ENCODE assay signal across 27 cellular contexts in genomic region chr12:94416613-94417012, GRCh38.
"Had no signal": no experiment of that assay in that cellular context is flagged by ENCODE, and none has a peak within 500 bp of the region (broad histone marks: within the 10 kb centered on the region; RNA-seq: fewer than 3 reads in every experiment).

No MANE protein-coding gene starts in this region.

- DNase-seq: activated CD4-positive, alpha-beta T cell treated with anti-CD3 and anti-CD28 coated beads for 48 hours; activated CD4-positive, alpha-beta T cell treated with anti-CD3 and anti-CD28 coated beads, Interleukin-2, amount 50 U/mL, for 48 hours; activated CD8-positive, alpha-beta memory T cell treated with anti-CD3 and anti-CD28 coated beads for 24 hours; activated effector memory CD4-positive, alpha-beta T cell treated with Interleukin-2 at 50 U/mL for 16 hours; activated naive CD4-positive, alpha-beta T cell treated with Interleukin-2 at 50 U/mL for 16 hours; activated naive CD8-positive, alpha-beta T cell treated with anti-CD3 and anti-CD28 coated beads for 36 hours; adrenal gland; aorta; body of pancreas; dermis blood vessel endothelial cell; effector CD4-positive, alpha-beta T cell; esophagus squamous epithelium; foreskin melanocyte; heart right ventricle; left lung; lower lobe of right lung; naive B cell; right lobe of liver; stimulated activated CD4-positive, alpha-beta T cell treated with anti-CD3 and anti-CD28 coated beads, Interleukin-4, amount 100 ng/mL, for 1 hour; stimulated activated naive CD8-positive, alpha-beta T cell treated with anti-CD3 and anti-CD28 coated beads, Interleukin-15, Interleukin-2, amounts not matched to agents 100 U/mL and 50 U/mL, for 24 hours; testis; transverse colon had no signal

- H3K4me1 ChIP-seq: adrenal gland, body of pancreas, esophagus squamous epithelium, heart right ventricle, left lung, lower lobe of right lung, right lobe of liver, testis had no signal

- ATAC-seq: activated CD4-positive, CD25-positive, alpha-beta regulatory T cell treated with anti-CD3 and anti-CD28 coated beads, Interleukin-2, amount 50 U/mL, for 24 hours; body of pancreas; heart right ventricle; left lung; lower lobe of right lung; right lobe of liver; stimulated activated naive CD8-positive, alpha-beta T cell treated with anti-CD3 and anti-CD28 coated beads, Interleukin-15, Interleukin-2, amounts not matched to agents 100 U/mL and 50 U/mL, for 24 hours had no signal

- H3K36me3 ChIP-seq: adrenal gland, esophagus squamous epithelium, left lung, lower lobe of right lung, right lobe of liver, transverse colon had no signal

- H3K9me3 ChIP-seq: testis had no signal

- H3K27me3 ChIP-seq: adrenal gland, body of pancreas, esophagus squamous epithelium, heart right ventricle, left lung, right lobe of liver, testis, transverse colon had no signal

- H3K4me3 ChIP-seq: adrenal gland, body of pancreas, esophagus squamous epithelium, heart right ventricle, left lung, lower lobe of right lung, right lobe of liver, testis, transverse colon had no signal

- H3K27ac ChIP-seq: adrenal gland, body of pancreas, epithelial cell of prostate, esophagus squamous epithelium, heart right ventricle, left lung, lower lobe of right lung, right lobe of liver, testis, transverse colon, VCaP had no signal

- FAIRE-seq: endometrium, islet of Langerhans had no signal
